In the genomic region with DNA sequence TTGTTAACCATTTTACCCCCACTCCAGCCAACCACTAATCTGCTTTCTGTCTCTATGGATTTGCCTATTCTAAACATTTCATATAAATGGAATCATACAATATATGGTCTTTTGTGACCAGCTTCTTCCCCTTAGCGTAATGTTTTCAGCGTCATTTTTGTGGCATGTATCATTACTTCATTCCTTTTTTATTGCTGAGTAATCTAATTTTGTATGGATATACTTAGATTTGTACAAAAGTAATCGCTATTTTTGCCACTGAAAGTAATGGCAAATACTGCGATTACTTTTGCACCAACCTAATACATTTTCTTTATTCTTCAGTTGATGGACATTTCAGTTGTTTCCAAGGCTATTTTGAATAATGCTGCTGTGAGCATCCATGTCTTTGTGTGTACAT, we compare ENCODE assay signal across 17 cellular contexts.
DNase-seq lines count a peak whose midpoint lies in the region; ATAC-seq, FAIRE-seq and TF ChIP-seq lines count a peak whose summit lies in the region.
"Had no signal": no experiment of that assay in that cellular context is flagged by ENCODE, and none has a peak within 500 bp of the region (broad histone marks: within the 10 kb centered on the region; RNA-seq: fewer than 3 reads in every experiment).

No MANE protein-coding gene starts in this region.

- intact Hi-C loops in IMR-90 (cut with micrococcal nuclease) = no loop called here

- H2BK15ac ChIP-seq in IMR-90 (ENCODE audit: low read depth, low read length) (no peak overlapping the region), H1 (ENCODE audit: low read length) (no peak overlapping the region)

- H3K18ac ChIP-seq in IMR-90 (ENCODE audit: low read depth, low read length) (no peak overlapping the region), H1 (ENCODE audit: extremely low read depth, low read length) (no peak overlapping the region)

- H3K27me3 ChIP-seq in IMR-90 (ENCODE audit: control insufficient read depth, insufficient read depth, low read length) (no peaks in the 10 kb centered on the region), H1 (replicated peaks in 1 of 4; ENCODE audit: control insufficient read depth in 3 of 4, extremely low read depth in 1 of 4, insufficient read depth in 3 of 4, low read length in 3 of 4) (no peaks in the 10 kb centered on the region), MM.1S (replicated peaks; ENCODE audit: insufficient read depth, low read length) (no peaks in the 10 kb centered on the region)
- H3K27me3 ChIP-seq: BLaER1 treated with 17β-estradiol and CSF1 and Interleukin-3, amounts not matched to agents 10 nM and 100 nM had no signal

- ATAC-seq in A549 = no peak
- no peak for ATAC-seq in IMR-90 (ENCODE audit: low read depth)
- ATAC-seq: CD8-positive, alpha-beta T cell had no signal

- H3K27ac ChIP-seq in A549 (no peak overlapping the region), IMR-90 (ENCODE audit: insufficient read depth, low read length) (no peak overlapping the region), H1 (ENCODE audit: low read depth, low read length) (no peak overlapping the region), MM.1S (ENCODE audit: low read length) (no peak overlapping the region)
- H3K27ac ChIP-seq: BLaER1 treated with 17β-estradiol and CSF1 and Interleukin-3, amounts not matched to agents 10 nM and 100 nM; C4-2B had no signal

- no peaks in the 10 kb centered on the region for H3K9me1 ChIP-seq in IMR-90 (ENCODE audit: insufficient read depth, low read length)

- CTCF ChIA-PET in A549 (lab: Yijun Ruan, JAX) (interaction anchor here (1.9 kb wide), 1 partner anchor 10 kb away, joined by 5 read pairs; no protein-coding TSS in a partner anchor), IMR-90 (lab: Yijun Ruan, JAX) (no interaction called here), H1 (lab: Charles Lee; ENCODE audit: partially characterized antibody) (interaction anchor here (0.6 to 2.3 kb wide), 3 partner anchors 9 to 128 kb away, joined by 3 to 12 read pairs (median 3); no protein-coding TSS in a partner anchor)

- H4K20me1 ChIP-seq in IMR-90 (ENCODE audit: insufficient read depth, low read length) (no peaks in the 10 kb centered on the region), H1 (replicated peaks in 1 of 2; ENCODE audit: control insufficient read depth in 1 of 2, insufficient read depth in 2 of 2, low read length in 2 of 2) (no peaks in the 10 kb centered on the region), MM.1S (ENCODE audit: insufficient read depth, low read length) (no peaks in the 10 kb centered on the region)
- H4K20me1 ChIP-seq: BLaER1 treated with 17β-estradiol and CSF1 and Interleukin-3, amounts not matched to agents 10 nM and 100 nM had no signal

- FAIRE-seq in A549 (lab: Jason Lieb, UNC) = no peak
- FAIRE-seq in H1 (lab: Jason Lieb, UNC) = no peak
- no peak for FAIRE-seq in GM12891 (lab: Jason Lieb, UNC)
- FAIRE-seq: GM12892, GM18507 had no signal

- H3K79me1 ChIP-seq in IMR-90 (ENCODE audit: low read depth in 1 of 2, low read length in 2 of 2) = no peaks in the 10 kb centered on the region
- H3K79me1 ChIP-seq in H1 (ENCODE audit: low read depth, low read length) = no peaks in the 10 kb centered on the region

- in situ Hi-C loops in IMR-90 (cut with MboI; ENCODE audit: low sequenced_read_pairs) = no loop called here

- H3K14ac ChIP-seq in IMR-90 (replicated peaks; ENCODE audit: low read depth, low read length) (no peak overlapping the region; the same call in 1 of the 2 replicates), H1 (ENCODE audit: insufficient read length) (no peak overlapping the region)

- DNase-seq in A549 (ENCODE audit: low read depth in 1 of 2, low spot score in 1 of 2) = no peak
- no peak for DNase-seq in IMR-90
- DNase-seq in H1 (ENCODE audit: low read depth in 1 of 2, low spot score in 2 of 2) = no peak
- DNase-seq in MM.1S = no peak
- no peak for DNase-seq in GM12891 (ENCODE audit: insufficient read length, low spot score)
- DNase-seq: 8988T; AML-193; Caco-2; Calu3; CD4-positive, alpha-beta T cell; CD8-positive, alpha-beta T cell; DMS79 treated with DMSO at 0.1 percent for 48 hours; GF-D8 had no signal

- POLR2A ChIA-PET in A549 (lab: Yijun Ruan, JAX) = no interaction called here
- POLR2A ChIA-PET in IMR-90 (lab: Charles Lee; ENCODE audit: unreplicated experiment) = no interaction called here
- POLR2A ChIA-PET in H1 (lab: Charles Lee; ENCODE audit: partially characterized antibody) = no interaction called here

- H4K5ac ChIP-seq in IMR-90 (ENCODE audit: low read depth, low read length) (no peak overlapping the region), H1 (ENCODE audit: insufficient read length, low read depth, low read length) (no peak overlapping the region)

- H2BK120ac ChIP-seq in IMR-90 (ENCODE audit: low read depth, low read length) = no peak overlapping the region
- no peak overlapping the region for H2BK120ac ChIP-seq in H1 (replicated peaks; ENCODE audit: low read depth, low read length)

- H3F3A ChIP-seq in MM.1S (ENCODE audit: insufficient read depth, low read length) = no peaks in the 10 kb centered on the region

- H2BK20ac ChIP-seq in IMR-90 (ENCODE audit: low read depth, low read length) = no peak overlapping the region
- no peak overlapping the region for H2BK20ac ChIP-seq in H1 (ENCODE audit: low read length)

- TF ChIP-seq EP300 in A549 (IDR thresholded peaks at IDR 0.05) = no peak
- no peak for TF ChIP-seq EP300 in H1 (IDR thresholded peaks at IDR 0.05; ENCODE audit: borderline replicate concordance in 1 of 2, low read depth in 2 of 2, low read length in 2 of 2)

- H3K23me2 ChIP-seq in H1 (ENCODE audit: low read depth, low read length) = no peaks in the 10 kb centered on the region

- no peak overlapping the region for H2AK5ac ChIP-seq in IMR-90 (ENCODE audit: low read depth, low read length)
- no peak overlapping the region for H2AK5ac ChIP-seq in H1 (ENCODE audit: low read depth, low read length)

- TF ChIP-seq POLR2A in A549 (IDR thresholded peaks at IDR 0.05; ENCODE audit: low read length) = no peak
- no peak for TF ChIP-seq POLR2A in IMR-90 (IDR thresholded peaks at IDR 0.05; ENCODE audit: low read depth, low read length)
- no peak for TF ChIP-seq POLR2A in H1 (IDR thresholded peaks at IDR 0.05; ENCODE audit: control extremely low read depth in 1 of 2, low read depth in 2 of 2, low read length in 2 of 2)
- TF ChIP-seq POLR2A in GM12891 (IDR thresholded peaks at IDR 0.05; ENCODE audit: low read depth, low read length) = no peak

- H4K91ac ChIP-seq in IMR-90 (ENCODE audit: insufficient read depth, low read depth, low read length) (no peak overlapping the region), H1 (replicated peaks; ENCODE audit: insufficient read length, low read length) (no peak overlapping the region)

- no TSS peak for BruUV-seq in IMR-90 (replicated peaks; lab: Mats Ljungman, UMichigan)

- no peaks in the 10 kb centered on the region for H3K9me2 ChIP-seq in MM.1S (replicated peaks; ENCODE audit: insufficient read depth, low read length)

- H2BK5ac ChIP-seq in IMR-90 (ENCODE audit: low read depth, low read length, poor library complexity, severe bottlenecking) (no peak overlapping the region), H1 (ENCODE audit: low read depth, low read length) (no peak overlapping the region)

- no peaks in the 10 kb centered on the region for H3K9me3 ChIP-seq in A549
- H3K9me3 ChIP-seq in IMR-90 (ENCODE audit: control insufficient read depth, insufficient read depth, low read length) = no peaks in the 10 kb centered on the region
- H3K9me3 ChIP-seq in H1 (ENCODE audit: insufficient read depth in 2 of 2, low read depth in 1 of 2, low read length in 1 of 2) = no peaks in the 10 kb centered on the region
- H3K9me3 ChIP-seq in MM.1S (replicated peaks; ENCODE audit: insufficient read depth, low read length) = no peaks in the 10 kb centered on the region
- H3K9me3 ChIP-seq: Caco-2 had no signal

- no peak overlapping the region for H2AFZ ChIP-seq in IMR-90 (replicated peaks; ENCODE audit: low read length, poor library complexity)
- no peak overlapping the region for H2AFZ ChIP-seq in H1 (ENCODE audit: low read length)
- no peak overlapping the region for H2AFZ ChIP-seq in MM.1S (ENCODE audit: low read length)

- TF ChIP-seq RAD21 in A549 (conservative IDR thresholded peaks at IDR 0.05 in 1 of 2, IDR thresholded peaks at IDR 0.05 in 1 of 2) = no peak
- TF ChIP-seq RAD21 in IMR-90 (IDR thresholded peaks at IDR 0.05; ENCODE audit: low read length) = no peak
- TF ChIP-seq RAD21 in H1 (IDR thresholded peaks at IDR 0.05 in 1 of 2, conservative IDR thresholded peaks at IDR 0.05 in 1 of 2; ENCODE audit: low read depth in 2 of 2, low read length in 2 of 2) = no peak

- H3K9ac ChIP-seq in IMR-90 (ENCODE audit: low read depth, low read length) = no peak overlapping the region
- H3K9ac ChIP-seq in H1 (replicated peaks in 1 of 4; ENCODE audit: extremely low read depth in 1 of 4, low read depth in 3 of 4, low read length in 3 of 4) = no peak overlapping the region
- no peak overlapping the region for H3K9ac ChIP-seq in MM.1S (ENCODE audit: low read length)
- H3K9ac ChIP-seq: BLaER1 treated with 17β-estradiol and CSF1 and Interleukin-3, amounts not matched to agents 10 nM and 100 nM had no signal

- H2BK12ac ChIP-seq in H1 (ENCODE audit: low read depth, low read length) = no peak overlapping the region

- H3K23ac ChIP-seq in IMR-90 (ENCODE audit: low read depth, low read length) = no peak overlapping the region
- H3K23ac ChIP-seq in H1 (ENCODE audit: insufficient read length) = no peak overlapping the region

- no peak overlapping the region for H2AK9ac ChIP-seq in IMR-90 (replicated peaks; ENCODE audit: low read depth, low read length, poor library complexity)

- no peak overlapping the region for H3K4ac ChIP-seq in IMR-90 (ENCODE audit: low read depth, low read length)
- H3K4ac ChIP-seq in H1 (replicated peaks; ENCODE audit: insufficient read length, low read depth, low read length) = no peak overlapping the region

- H4K8ac ChIP-seq in IMR-90 (ENCODE audit: low read depth in 2 of 2, low read length in 2 of 2) = no peak overlapping the region
- no peak overlapping the region for H4K8ac ChIP-seq in H1 (ENCODE audit: extremely low read depth, insufficient read depth, low read length)

- H3K56ac ChIP-seq in IMR-90 (ENCODE audit: extremely low read depth, insufficient read depth, low read length) (no peak overlapping the region), H1 (replicated peaks; ENCODE audit: insufficient read length, low read depth, low read length) (no peak overlapping the region)

- no peak overlapping the region for H3K4me3 ChIP-seq in A549
- H3K4me3 ChIP-seq in IMR-90 (ENCODE audit: insufficient read depth, low read depth, low read length) = no peak overlapping the region
- no peak overlapping the region for H3K4me3 ChIP-seq in H1 (ENCODE audit: extremely low read depth in 1 of 4, insufficient read depth in 2 of 4, low read depth in 3 of 4, low read length in 4 of 4)
- no peak overlapping the region for H3K4me3 ChIP-seq in MM.1S (ENCODE audit: low read length)
- H3K4me3 ChIP-seq: BLaER1 treated with 17β-estradiol and CSF1 and Interleukin-3, amounts not matched to agents 10 nM and 100 nM had no signal

- TF ChIP-seq CTCF in A549 (IDR thresholded peaks at IDR 0.05) (no peak), IMR-90 (conservative IDR thresholded peaks at IDR 0.05; ENCODE audit: low read depth, low read length) (no peak), H1 (IDR thresholded peaks at IDR 0.05; ENCODE audit: control extremely low read depth in 1 of 3, insufficient read depth in 1 of 3, low read depth in 1 of 3, low read length in 3 of 3) (no peak), MM.1S (IDR thresholded peaks at IDR 0.05; ENCODE audit: low read length) (no peak)

- H3K79me2 ChIP-seq in H1 (ENCODE audit: control insufficient read depth in 1 of 2, insufficient read depth in 2 of 2, low read length in 2 of 2) (no peaks in the 10 kb centered on the region), MM.1S (ENCODE audit: low read length) (no peaks in the 10 kb centered on the region)

- 94% methylated on average over 4 of the region's 4 CpGs for WGBS in A549 (ENCODE audit: missing lambda C conversion rate)
- WGBS in IMR-90 (ENCODE audit: extremely low coverage in 2 of 2, insufficient read length in 1 of 2), 2 experiments = no CpG with 5 or more reads among the region's 4 CpGs
- WGBS in H1 (ENCODE audit: extremely low coverage in 1 of 2, insufficient coverage in 1 of 2, insufficient read length in 1 of 2, insufficient replicate concordance in 2 of 2, low coverage in 1 of 2, low lambda C conversion rate in 2 of 2, missing lambda C conversion rate in 1 of 2), 2 experiments = 88% methylated on average over 4 of the region's 4 CpGs; no CpG with 5 or more reads in 1 of the 2 experiments

- H3K36me3 ChIP-seq in IMR-90 (ENCODE audit: control insufficient read depth, insufficient read depth, low read length) (0 out of 2 replicates have a peak, but pooled peaks cover 2% of the 10 kb centered on the region), H1 (ENCODE audit: control insufficient read depth in 2 of 4, insufficient read depth in 4 of 4, low read length in 3 of 4) (no peaks in the 10 kb centered on the region; a peak in 1 of 8 replicates), MM.1S (replicated peaks; ENCODE audit: insufficient read depth, low read length) (no peaks in the 10 kb centered on the region)

- no peak overlapping the region for H3K4me2 ChIP-seq in A549
- H3K4me2 ChIP-seq in IMR-90 (ENCODE audit: low read depth, low read length) = no peak overlapping the region
- H3K4me2 ChIP-seq in H1 (ENCODE audit: insufficient read depth in 1 of 2, low read depth in 2 of 2, low read length in 2 of 2) = no peak overlapping the region
- no peak overlapping the region for H3K4me2 ChIP-seq in MM.1S (ENCODE audit: low read depth, low read length)
- H3K4me2 ChIP-seq: BLaER1 treated with 17β-estradiol and CSF1 and Interleukin-3, amounts not matched to agents 10 nM and 100 nM had no signal

- dilution Hi-C loops in IMR-90 (cut with HindIII; ENCODE audit: low sequenced_read_pairs, unreplicated experiment) = no loop called here

- H3K4me1 ChIP-seq in A549 (no peaks in the 10 kb centered on the region), IMR-90 (ENCODE audit: control insufficient read depth, insufficient read depth, low read length) (no peaks in the 10 kb centered on the region), H1 (replicated peaks in 1 of 4; ENCODE audit: control insufficient read depth in 3 of 4, insufficient read depth in 4 of 4, low read length in 3 of 4) (peaks cover 0 to 3% (median 0%) of the 10 kb centered on the region in 4 experiments; a peak in 1 of 7 replicates), MM.1S (ENCODE audit: low read length) (no peaks in the 10 kb centered on the region)
- H3K4me1 ChIP-seq: Caco-2 had no signal
